In genomic region chr6:167046861-167047495, GRCh38 we compare ENCODE assay signal across 11 cellular contexts. TPM values are rescaled to one million over a fixed set of nuclear protein-coding genes. Genes with fewer than 3 reads are reported as not detected.
DNase-seq lines count a peak whose midpoint lies in the region; ATAC-seq lines count a peak whose summit lies in the region.
"Had no signal": no experiment of that assay in that cellular context is flagged by ENCODE, and none has a peak within 500 bp of the region (broad histone marks: within the 10 kb centered on the region; RNA-seq: fewer than 3 reads in every experiment).

No MANE protein-coding gene starts in this region.

- H3K4me2 ChIP-seq in BLaER1 treated with 17β-estradiol and CSF1 and Interleukin-3, amounts not matched to agents 10 nM and 100 nM = peak overlapping the region; percentile 62 to 92 (median 75)
- H3K4me2 ChIP-seq in GM23248 (ENCODE audit: unreplicated experiment) = no peak overlapping the region

- no peaks in the 10 kb centered on the region for H3K27me3 ChIP-seq in BLaER1 treated with 17β-estradiol and CSF1 and Interleukin-3, amounts not matched to agents 10 nM and 100 nM
- H3K27me3 ChIP-seq in GM23248 (replicated peaks; ENCODE audit: insufficient read depth) = no peaks in the 10 kb centered on the region
- H3K27me3 ChIP-seq: body of pancreas had no signal

- intact Hi-C loops in left cardiac atrium (cut with DNase I) = no loop called here

- in situ Hi-C loops in GM23248 (cut with MboI) = no loop called here

- H3K27ac ChIP-seq in BLaER1 treated with 17β-estradiol and CSF1 and Interleukin-3, amounts not matched to agents 10 nM and 100 nM = peak overlapping the region in 10 of 11 experiments; percentile 32 to 71 (median 47); a peak in 19 of 22 replicates
- H3K27ac ChIP-seq in GM23248 = no peak overlapping the region
- H3K27ac ChIP-seq: body of pancreas had no signal

- no peaks in the 10 kb centered on the region for H3K9me2 ChIP-seq in GM23248 (ENCODE audit: insufficient read depth)

- ATAC-seq in GM19397 (IDR thresholded peaks at IDR 0.05; ENCODE audit: unreplicated experiment) (peak; percentile 25), HG03066 (IDR thresholded peaks at IDR 0.05; ENCODE audit: low read depth, unreplicated experiment) (peak; percentile 20), left cardiac atrium (no peak)
- ATAC-seq: body of pancreas had no signal

- no peaks in the 10 kb centered on the region for H3K79me2 ChIP-seq in GM23248 (ENCODE audit: insufficient read depth)

- H3K9me3 Mint-ChIP-seq in activated naive CD8-positive, alpha-beta T cell (ENCODE audit: low read depth) = no peaks in the 10 kb centered on the region

- H3K36me3 Mint-ChIP-seq in activated naive CD8-positive, alpha-beta T cell = peaks cover 5% of the 10 kb centered on the region

- peaks cover 0 to 18% (median 11%) of the 10 kb centered on the region in 11 experiments; a peak in 10 of 22 replicates for H3K36me3 ChIP-seq in BLaER1 treated with 17β-estradiol and CSF1 and Interleukin-3, amounts not matched to agents 10 nM and 100 nM
- H3K36me3 ChIP-seq in GM23248 (ENCODE audit: low read depth) = no peaks in the 10 kb centered on the region

- peaks cover 26% of the 10 kb centered on the region for H3K4me1 Mint-ChIP-seq in activated naive CD8-positive, alpha-beta T cell (ENCODE audit: low read depth)

- H3K9ac ChIP-seq in BLaER1 treated with 17β-estradiol and CSF1 and Interleukin-3, amounts not matched to agents 10 nM and 100 nM = peak overlapping the region in 8 of 11 experiments; percentile 29 to 58 (median 42); a peak in 13 of 22 replicates
- H3K9ac ChIP-seq in GM23248 = no peak overlapping the region

- peaks cover 20 to 30% (median 23%) of the 10 kb centered on the region in 10 experiments for H3K4me1 ChIP-seq in BLaER1 treated with 17β-estradiol and CSF1 and Interleukin-3, amounts not matched to agents 10 nM and 100 nM
- H3K4me1 ChIP-seq in GM23248 (ENCODE audit: insufficient read depth) = no peaks in the 10 kb centered on the region
- H3K4me1 ChIP-seq: body of pancreas had no signal

- no peaks in the 10 kb centered on the region for H3F3A ChIP-seq in GM23248 (ENCODE audit: insufficient read depth)

- H3K4me3 ChIP-seq in BLaER1 treated with 17β-estradiol and CSF1 and Interleukin-3, amounts not matched to agents 10 nM and 100 nM = peak overlapping the region in 1 of 10 experiments; percentile 19; a peak in 1 of 20 replicates
- no peak overlapping the region for H3K4me3 ChIP-seq in GM23248
- H3K4me3 ChIP-seq: body of pancreas had no signal

- no peaks in the 10 kb centered on the region for H3K27me3 Mint-ChIP-seq in activated naive CD8-positive, alpha-beta T cell

- peak overlapping the region; percentile 13 for H3K27ac Mint-ChIP-seq in activated naive CD8-positive, alpha-beta T cell

- no peak overlapping the region for H2AFZ ChIP-seq in GM23248

- WGBS in GM23248 (ENCODE audit: low coverage in 1 of 2, low lambda C conversion rate in 2 of 2, missing lambda C conversion rate in 2 of 2), 2 experiments = 64 to 69% methylated on average over 8 of the region's 8 CpGs

- no peaks in the 10 kb centered on the region for H3K9me3 ChIP-seq in BLaER1 treated with 17β-estradiol and CSF1 and Interleukin-3, amounts not matched to agents 10 nM and 100 nM (replicated peaks in 1 of 11)
- H3K9me3 ChIP-seq in GM23248 (ENCODE audit: low read depth) = no peaks in the 10 kb centered on the region
- H3K9me3 ChIP-seq: body of pancreas had no signal

- peak overlapping the region; percentile 55 for H3K4me3 Mint-ChIP-seq in activated naive CD8-positive, alpha-beta T cell

- DNase-seq in NCI-H1105 treated with DMSO at 0.1 percent for 48 hours (lab: John Stamatoyannopoulos, UW) (no peak), GM23248 (no peak), DMS153 (lab: John Stamatoyannopoulos, UW) (no peak), left cardiac atrium (no peak)
- DNase-seq: foreskin melanocyte, NCI-H748 treated with DMSO at 0.1 percent for 48 hours had no signal

- H4K20me1 ChIP-seq in BLaER1 treated with 17β-estradiol and CSF1 and Interleukin-3, amounts not matched to agents 10 nM and 100 nM = no peaks in the 10 kb centered on the region
- no peaks in the 10 kb centered on the region for H4K20me1 ChIP-seq in GM23248 (ENCODE audit: insufficient read depth)

RNA-seq across cellular contexts. Expression of gene CEP43, which starts 47.8 kb away (rescaled TPM):
- 16.4 and 26.1 TPM in 2 replicates for total RNA-seq in GM23248 (2014; rRNA removed; shearing (Covaris generic))
- 20.5 and 25.2 TPM in 2 replicates for polyA plus RNA-seq in GM23248 (2016; fragmentation: Nextera tagmentation; extraction: Ambion mirVana)
- total RNA-seq in left cardiac atrium = 10 to 100 TPM in 1 of 2 donors, 1 to 10 TPM in 1; 8.9 to 10.2 TPM

Comparison
In these comparisons a context has a peak if more than half of its experiments do, and no peak if none do; other contexts are left out.
1. ATAC-seq: peak in GM19397 (single experiment) and HG03066 (single experiment); none in left cardiac atrium (0 of 2).